8 cellular contexts compared by ENCODE assay signal in the genomic region with DNA sequence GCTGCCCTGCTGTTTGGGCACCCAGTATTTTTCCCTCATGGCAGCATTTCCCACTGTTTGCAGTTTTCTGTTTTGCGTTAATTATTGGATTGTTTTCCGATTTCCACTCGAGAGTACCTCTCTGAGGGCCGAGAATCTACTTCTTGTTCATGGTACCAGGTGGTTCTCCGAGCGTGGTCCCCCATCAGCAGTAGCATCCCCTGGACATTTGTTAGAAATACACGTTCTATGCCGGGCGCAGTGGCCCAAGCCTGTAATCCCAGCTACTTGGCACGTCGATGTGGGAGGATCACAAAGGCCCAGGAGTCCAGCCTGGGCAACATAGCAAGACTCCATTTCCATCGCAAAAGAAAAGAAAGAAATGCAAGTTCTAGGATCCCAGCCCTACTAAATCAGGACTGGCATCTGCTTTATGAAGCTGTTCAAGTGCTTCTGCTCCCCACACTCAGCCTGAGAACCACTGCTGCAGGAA. TPM values are rescaled to one million over a fixed set of nuclear protein-coding genes. Genes with fewer than 3 reads are reported as not detected.
DNase-seq lines count a peak whose midpoint lies in the region; ATAC-seq and TF ChIP-seq lines count a peak whose summit lies in the region.

No MANE protein-coding gene starts in this region.

- H3K9me3 Mint-ChIP-seq in GM23338 (peaks cover 3% of the 10 kb centered on the region; the same call in 1 of the 3 replicates), T-cell (no peaks in the 10 kb centered on the region)

- H3K9me2 ChIP-seq in GM23338 (ENCODE audit: insufficient read depth) = no peaks in the 10 kb centered on the region

- peaks cover 16% of the 10 kb centered on the region for H4K20me1 ChIP-seq in GM23338 (replicated peaks; ENCODE audit: insufficient read depth)

- no peak for DNase-seq in GM23338 (ENCODE audit: low spot score)
- DNase-seq in T-cell = no peak
- DNase-seq in foreskin fibroblast = no peak
- DNase-seq in skeletal muscle cell (ENCODE audit: low read depth) = no peak
- DNase-seq in GM13976 (ENCODE audit: low spot score) = no peak
- no peak for DNase-seq in ureter (ENCODE audit: low spot score)

- H3K4me1 Mint-ChIP-seq in GM23338 = peaks cover 11% of the 10 kb centered on the region
- H3K4me1 Mint-ChIP-seq in T-cell = peaks cover 23 to 24% (median 23%) of the 10 kb centered on the region in 3 donors

- POLR2A ChIA-PET in T-cell (lab: Charles Lee) = no interaction called here

- ATAC-seq in GM23338 (no peak), T-cell (replicated peaks in 1 of 4) (no peak), HG03520 (IDR thresholded peaks at IDR 0.05; ENCODE audit: unreplicated experiment) (no peak), HG02763 (IDR thresholded peaks at IDR 0.05; ENCODE audit: unreplicated experiment) (no peak)

- TF ChIP-seq CTCF in GM23338 (conservative IDR thresholded peaks at IDR 0.05; ENCODE audit: low read depth in 2 of 2) (no peak), foreskin fibroblast (IDR thresholded peaks at IDR 0.05; ENCODE audit: low read depth, low read length) (no peak), GM13976 (IDR thresholded peaks at IDR 0.05; ENCODE audit: borderline replicate concordance, control extremely low read depth, extremely low read depth, insufficient read depth, missing control alignments) (no peak)

- peaks cover 16% of the 10 kb centered on the region for H3K36me3 ChIP-seq in GM23338 (ENCODE audit: insufficient read depth)

- H3K27ac ChIP-seq in GM23338 (ENCODE audit: low read depth) = no peak overlapping the region

- H3K4me2 ChIP-seq in GM23338 = peak overlapping the region; percentile 100

- H3K4me3 ChIP-seq in GM23338 (peak overlapping the region; percentile 99), foreskin fibroblast (ENCODE audit: low read depth in 1 of 2, low read length in 2 of 2) (peak overlapping the region; percentile 88 to 92), skeletal muscle cell (ENCODE audit: low read depth, low read length) (peak overlapping the region; percentile 90)

- in situ Hi-C loops in GM13976 (cut with MboI; ENCODE audit: low sequenced_read_pairs, unreplicated experiment) = no loop called here

- H3K27me3 Mint-ChIP-seq in GM23338 (ENCODE audit: insufficient read depth, low read depth, poor library complexity) (peaks cover 13% of the 10 kb centered on the region), T-cell (no peaks in the 10 kb centered on the region)

- H3F3A ChIP-seq in GM23338 (replicated peaks; ENCODE audit: low read depth) = no peaks in the 10 kb centered on the region

- H3K79me2 ChIP-seq in GM23338 (replicated peaks; ENCODE audit: insufficient read depth) = peaks cover 47% of the 10 kb centered on the region

- H2AFZ ChIP-seq in GM23338 = no peak overlapping the region

- H3K27ac Mint-ChIP-seq in GM23338 (peak overlapping the region; percentile 95), T-cell (peak overlapping the region; percentile 61 to 77)

- H3K4me1 ChIP-seq in GM23338 (ENCODE audit: insufficient read depth) = peaks cover 10% of the 10 kb centered on the region

- H3K27me3 ChIP-seq in GM23338 (ENCODE audit: insufficient read depth) = no peaks in the 10 kb centered on the region

- H3K36me3 Mint-ChIP-seq in GM23338 (ENCODE audit: low read depth) (peaks cover 49% of the 10 kb centered on the region), T-cell (peaks cover 22% of the 10 kb centered on the region)

- CTCF ChIA-PET in T-cell (lab: Charles Lee) = interaction anchor here in 1 of 2 donors (0.6 kb wide), 1 partner anchor 130 kb away, joined by 3 read pairs; no protein-coding TSS in a partner anchor

- peak overlapping the region; percentile 98 for H3K4me3 Mint-ChIP-seq in GM23338
- H3K4me3 Mint-ChIP-seq in T-cell = peak overlapping the region; percentile 88 to 94 (median 90)

TF ChIP-seq in GM23338, 12 proteins besides CTCF, POLR2A, EP300 and RAD21 (continues in another document):
- TF ChIP-seq, protein P1, sequence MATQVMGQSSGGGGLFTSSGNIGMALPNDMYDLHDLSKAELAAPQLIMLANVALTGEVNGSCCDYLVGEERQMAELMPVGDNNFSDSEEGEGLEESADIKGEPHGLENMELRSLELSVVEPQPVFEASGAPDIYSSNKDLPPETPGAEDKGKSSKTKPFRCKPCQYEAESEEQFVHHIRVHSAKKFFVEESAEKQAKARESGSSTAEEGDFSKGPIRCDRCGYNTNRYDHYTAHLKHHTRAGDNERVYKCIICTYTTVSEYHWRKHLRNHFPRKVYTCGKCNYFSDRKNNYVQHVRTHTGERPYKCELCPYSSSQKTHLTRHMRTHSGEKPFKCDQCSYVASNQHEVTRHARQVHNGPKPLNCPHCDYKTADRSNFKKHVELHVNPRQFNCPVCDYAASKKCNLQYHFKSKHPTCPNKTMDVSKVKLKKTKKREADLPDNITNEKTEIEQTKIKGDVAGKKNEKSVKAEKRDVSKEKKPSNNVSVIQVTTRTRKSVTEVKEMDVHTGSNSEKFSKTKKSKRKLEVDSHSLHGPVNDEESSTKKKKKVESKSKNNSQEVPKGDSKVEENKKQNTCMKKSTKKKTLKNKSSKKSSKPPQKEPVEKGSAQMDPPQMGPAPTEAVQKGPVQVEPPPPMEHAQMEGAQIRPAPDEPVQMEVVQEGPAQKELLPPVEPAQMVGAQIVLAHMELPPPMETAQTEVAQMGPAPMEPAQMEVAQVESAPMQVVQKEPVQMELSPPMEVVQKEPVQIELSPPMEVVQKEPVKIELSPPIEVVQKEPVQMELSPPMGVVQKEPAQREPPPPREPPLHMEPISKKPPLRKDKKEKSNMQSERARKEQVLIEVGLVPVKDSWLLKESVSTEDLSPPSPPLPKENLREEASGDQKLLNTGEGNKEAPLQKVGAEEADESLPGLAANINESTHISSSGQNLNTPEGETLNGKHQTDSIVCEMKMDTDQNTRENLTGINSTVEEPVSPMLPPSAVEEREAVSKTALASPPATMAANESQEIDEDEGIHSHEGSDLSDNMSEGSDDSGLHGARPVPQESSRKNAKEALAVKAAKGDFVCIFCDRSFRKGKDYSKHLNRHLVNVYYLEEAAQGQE (IDR thresholded peaks at IDR 0.05; ENCODE audit: unreplicated experiment) = no peak
- TF ChIP-seq, protein P2, sequence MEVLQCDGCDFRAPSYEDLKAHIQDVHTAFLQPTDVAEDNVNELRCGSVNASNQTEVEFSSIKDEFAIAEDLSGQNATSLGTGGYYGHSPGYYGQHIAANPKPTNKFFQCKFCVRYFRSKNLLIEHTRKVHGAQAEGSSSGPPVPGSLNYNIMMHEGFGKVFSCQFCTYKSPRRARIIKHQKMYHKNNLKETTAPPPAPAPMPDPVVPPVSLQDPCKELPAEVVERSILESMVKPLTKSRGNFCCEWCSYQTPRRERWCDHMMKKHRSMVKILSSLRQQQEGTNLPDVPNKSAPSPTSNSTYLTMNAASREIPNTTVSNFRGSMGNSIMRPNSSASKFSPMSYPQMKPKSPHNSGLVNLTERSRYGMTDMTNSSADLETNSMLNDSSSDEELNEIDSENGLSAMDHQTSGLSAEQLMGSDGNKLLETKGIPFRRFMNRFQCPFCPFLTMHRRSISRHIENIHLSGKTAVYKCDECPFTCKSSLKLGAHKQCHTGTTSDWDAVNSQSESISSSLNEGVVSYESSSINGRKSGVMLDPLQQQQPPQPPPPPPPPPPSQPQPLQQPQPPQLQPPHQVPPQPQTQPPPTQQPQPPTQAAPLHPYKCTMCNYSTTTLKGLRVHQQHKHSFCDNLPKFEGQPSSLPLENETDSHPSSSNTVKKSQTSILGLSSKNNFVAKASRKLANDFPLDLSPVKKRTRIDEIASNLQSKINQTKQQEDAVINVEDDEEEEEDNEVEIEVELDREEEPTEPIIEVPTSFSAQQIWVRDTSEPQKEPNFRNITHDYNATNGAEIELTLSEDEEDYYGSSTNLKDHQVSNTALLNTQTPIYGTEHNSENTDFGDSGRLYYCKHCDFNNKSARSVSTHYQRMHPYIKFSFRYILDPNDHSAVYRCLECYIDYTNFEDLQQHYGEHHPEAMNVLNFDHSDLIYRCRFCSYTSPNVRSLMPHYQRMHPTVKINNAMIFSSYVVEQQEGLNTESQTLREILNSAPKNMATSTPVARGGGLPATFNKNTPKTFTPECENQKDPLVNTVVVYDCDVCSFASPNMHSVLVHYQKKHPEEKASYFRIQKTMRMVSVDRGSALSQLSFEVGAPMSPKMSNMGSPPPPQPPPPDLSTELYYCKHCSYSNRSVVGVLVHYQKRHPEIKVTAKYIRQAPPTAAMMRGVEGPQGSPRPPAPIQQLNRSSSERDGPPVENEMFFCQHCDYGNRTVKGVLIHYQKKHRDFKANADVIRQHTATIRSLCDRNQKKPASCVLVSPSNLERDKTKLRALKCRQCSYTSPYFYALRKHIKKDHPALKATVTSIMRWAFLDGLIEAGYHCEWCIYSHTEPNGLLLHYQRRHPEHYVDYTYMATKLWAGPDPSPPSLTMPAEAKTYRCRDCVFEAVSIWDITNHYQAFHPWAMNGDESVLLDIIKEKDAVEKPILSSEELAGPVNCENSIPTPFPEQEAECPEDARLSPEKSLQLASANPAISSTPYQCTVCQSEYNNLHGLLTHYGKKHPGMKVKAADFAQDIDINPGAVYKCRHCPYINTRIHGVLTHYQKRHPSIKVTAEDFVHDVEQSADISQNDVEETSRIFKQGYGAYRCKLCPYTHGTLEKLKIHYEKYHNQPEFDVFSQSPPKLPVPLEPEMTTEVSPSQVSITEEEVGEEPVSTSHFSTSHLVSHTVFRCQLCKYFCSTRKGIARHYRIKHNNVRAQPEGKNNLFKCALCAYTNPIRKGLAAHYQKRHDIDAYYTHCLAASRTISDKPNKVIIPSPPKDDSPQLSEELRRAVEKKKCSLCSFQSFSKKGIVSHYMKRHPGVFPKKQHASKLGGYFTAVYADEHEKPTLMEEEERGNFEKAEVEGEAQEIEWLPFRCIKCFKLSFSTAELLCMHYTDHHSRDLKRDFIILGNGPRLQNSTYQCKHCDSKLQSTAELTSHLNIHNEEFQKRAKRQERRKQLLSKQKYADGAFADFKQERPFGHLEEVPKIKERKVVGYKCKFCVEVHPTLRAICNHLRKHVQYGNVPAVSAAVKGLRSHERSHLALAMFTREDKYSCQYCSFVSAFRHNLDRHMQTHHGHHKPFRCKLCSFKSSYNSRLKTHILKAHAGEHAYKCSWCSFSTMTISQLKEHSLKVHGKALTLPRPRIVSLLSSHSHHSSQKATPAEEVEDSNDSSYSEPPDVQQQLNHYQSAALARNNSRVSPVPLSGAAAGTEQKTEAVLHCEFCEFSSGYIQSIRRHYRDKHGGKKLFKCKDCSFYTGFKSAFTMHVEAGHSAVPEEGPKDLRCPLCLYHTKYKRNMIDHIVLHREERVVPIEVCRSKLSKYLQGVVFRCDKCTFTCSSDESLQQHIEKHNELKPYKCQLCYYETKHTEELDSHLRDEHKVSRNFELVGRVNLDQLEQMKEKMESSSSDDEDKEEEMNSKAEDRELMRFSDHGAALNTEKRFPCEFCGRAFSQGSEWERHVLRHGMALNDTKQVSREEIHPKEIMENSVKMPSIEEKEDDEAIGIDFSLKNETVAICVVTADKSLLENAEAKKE (CRISPR knock-in tag; IDR thresholded peaks at IDR 0.05) = no peak

RNA-seq across cellular contexts. Expression of a gene that starts 0.7 kb away (rescaled TPM):
- total RNA-seq in GM23338 (2014; rRNA removed; shearing (Covaris generic)) = 54.6 and 63.5 TPM in 2 replicates
- polyA plus RNA-seq in GM23338 (2016; fragmentation: Nextera tagmentation; extraction: Ambion mirVana) = 33.2 and 36.5 TPM in 2 replicates
- 10 to 100 TPM; 24.0 to 30.9 (median 28.1) TPM for total RNA-seq in T-cell
- 32.0 TPM for total RNA-seq in ureter

RNA-seq across cellular contexts. Expression of a gene that starts 14.0 kb away (rescaled TPM):
- total RNA-seq in GM23338 (2014; rRNA removed; shearing (Covaris generic)) = 10.0 and 10.1 TPM in 2 replicates
- 142 and 147 TPM in 2 replicates for polyA plus RNA-seq in GM23338 (2016; fragmentation: Nextera tagmentation; extraction: Ambion mirVana)
- total RNA-seq in T-cell = 10 to 100 TPM; 19.0 to 34.7 (median 25.9) TPM
- 181 TPM for total RNA-seq in ureter
